Comparison of ENCODE assay signal across 13 cellular contexts in genomic region chr2:240225660-240226475, GRCh38.
DNase-seq lines count a peak whose midpoint lies in the region; ATAC-seq, FAIRE-seq and TF ChIP-seq lines count a peak whose summit lies in the region.
"Had no signal": no experiment of that assay in that cellular context is flagged by ENCODE, and none has a peak within 500 bp of the region (broad histone marks: within the 10 kb centered on the region; RNA-seq: fewer than 3 reads in every experiment).

No MANE protein-coding gene starts in this region.

- FAIRE-seq in bronchial epithelial cell (lab: Jason Lieb, UNC), result peak; percentile 99
- FAIRE-seq: pancreas had no signal

- H3K79me2 ChIP-seq in KMS-11 (ENCODE audit: insufficient read depth, low read depth) (no peaks in the 10 kb centered on the region), osteoblast (ENCODE audit: insufficient read depth, low read length) (no peaks in the 10 kb centered on the region)

- no peak for ATAC-seq in HG02798 (IDR thresholded peaks at IDR 0.05; ENCODE audit: poor library complexity, unreplicated experiment)
- no peak for ATAC-seq in HG02588 (IDR thresholded peaks at IDR 0.05; ENCODE audit: unreplicated experiment)

- no peaks in the 10 kb centered on the region for H4K20me1 ChIP-seq in KMS-11 (ENCODE audit: insufficient read depth)
- H4K20me1 ChIP-seq in osteoblast (ENCODE audit: insufficient read depth, low read length), result no peaks in the 10 kb centered on the region

- H3K36me3 ChIP-seq in KMS-11 (ENCODE audit: insufficient read depth) (no peaks in the 10 kb centered on the region; the same call in 1 of the 2 replicates), bronchial epithelial cell (ENCODE audit: control insufficient read depth, insufficient read depth, low read length) (no peaks in the 10 kb centered on the region), osteoblast (ENCODE audit: insufficient read depth, low read length) (no peaks in the 10 kb centered on the region)
- H3K36me3 ChIP-seq: pancreas had no signal

- H3K4me3 ChIP-seq in KMS-11 (IDR thresholded peaks at IDR 0.05; ENCODE audit: insufficient read depth, low read depth, low read length) (no peak overlapping the region), bronchial epithelial cell (ENCODE audit: low read depth, low read length) (no peak overlapping the region), osteoblast (ENCODE audit: insufficient read depth, low read length) (no peak overlapping the region)
- H3K4me3 ChIP-seq: pancreas had no signal

- H3K27me3 ChIP-seq in KMS-11 (ENCODE audit: insufficient read depth, low read depth) (peaks cover 6% of the 10 kb centered on the region; the same call in 1 of the 2 replicates), bronchial epithelial cell (ENCODE audit: control insufficient read depth, insufficient read depth, low read length) (no peaks in the 10 kb centered on the region), osteoblast (ENCODE audit: insufficient read depth, low read length) (peaks cover 21% of the 10 kb centered on the region)
- H3K27me3 ChIP-seq: pancreas had no signal

- H2AFZ ChIP-seq in KMS-11 (ENCODE audit: low read depth) (no peak overlapping the region), osteoblast (ENCODE audit: low read length) (no peak overlapping the region)

- DNase-seq in bronchial epithelial cell (ENCODE audit: low read depth) (peak; percentile 18), osteoblast (ENCODE audit: insufficient read length, low spot score, missing footprints) (peak; percentile 43), hypothalamus (lab: John Stamatoyannopoulos, UW) (no peak)
- DNase-seq: activated B cell treated with CpG ODN at 0.5 μM for 24 hours; activated T-cell treated with anti-CD3 and anti-CD28 coated beads for 4 hours; foreskin melanocyte; NCI-H2107; stimulated activated CD4-positive, alpha-beta T cell treated with anti-CD3 and anti-CD28 coated beads, Interleukin-12 subunit alpha, Interleukin-12 subunit beta, amount 100 ng/mL, for 4 hours had no signal

- no peak overlapping the region for H3K27ac ChIP-seq in KMS-11
- H3K27ac ChIP-seq in osteoblast (ENCODE audit: low read depth, low read length), result no peak overlapping the region
- H3K27ac ChIP-seq: pancreas had no signal

- H3K9ac ChIP-seq in KMS-11, result no peak overlapping the region

- no peaks in the 10 kb centered on the region for H3K4me1 ChIP-seq in KMS-11 (ENCODE audit: low read depth, poor library complexity, severe bottlenecking)
- H3K4me1 ChIP-seq in osteoblast (ENCODE audit: insufficient read depth, low read length), result peaks cover 9% of the 10 kb centered on the region
- H3K4me1 ChIP-seq: pancreas had no signal

- H3K4me2 ChIP-seq in KMS-11 (no peak overlapping the region), osteoblast (ENCODE audit: insufficient read depth, low read length) (no peak overlapping the region)

- peak; percentile 46 for TF ChIP-seq CTCF in GM12872 (IDR thresholded peaks at IDR 0.05; ENCODE audit: insufficient read depth, low read depth, low read length)
- peak; percentile 32; the same call in 1 of the 2 replicates for TF ChIP-seq CTCF in KMS-11 (conservative IDR thresholded peaks at IDR 0.05; ENCODE audit: low read depth, low read length)
- peak; percentile 47 for TF ChIP-seq CTCF in bronchial epithelial cell (IDR thresholded peaks at IDR 0.05; ENCODE audit: insufficient read depth, low read length, severe bottlenecking)
- peak; percentile 18 for TF ChIP-seq CTCF in osteoblast (IDR thresholded peaks at IDR 0.05; ENCODE audit: extremely low read depth, low read depth, low read length)

- peaks cover 4% of the 10 kb centered on the region for H3K9me3 ChIP-seq in osteoblast (ENCODE audit: low read depth, low read length)
- H3K9me3 ChIP-seq: pancreas had no signal

Comparison
In these comparisons a context has a peak if more than half of its experiments do, and no peak if none do; other contexts are left out.
1. DNase-seq: peak in bronchial epithelial cell (single experiment) and osteoblast (single experiment); none in hypothalamus (0 of 51).
2. Peak in every context shown above with its lines, with median percentiles within 50 percentile points of each other: CTCF ChIP-seq.